ENCODE assay signal across 1 cellular context in genomic region chr1:114716304-114717158, GRCh38.
TF ChIP-seq lines count a peak whose summit lies in the region.

Gene NRAS, minus strand, starts transcription at chr1:114716771. Its CDS starts 611 bp downstream, at chr1:114716160.

TF ChIP-seq in HepG2, 621 proteins besides CTCF, POLR2A, EP300 and RAD21 (continued from another document and continues in another):
- TF ChIP-seq PRDM15 (CRISPR knock-in tag; IDR thresholded peaks at IDR 0.05) (no peak), ZNF274 (CRISPR knock-in tag; IDR thresholded peaks at IDR 0.05) (no peak), DRAP1 (CRISPR knock-in tag; IDR thresholded peaks at IDR 0.05) (no peak), YY1 (IDR thresholded peaks at IDR 0.05; ENCODE audit: insufficient read depth, insufficient replicate concordance, low read depth, low read length) (peak; percentile 85), ZC3H13 (CRISPR knock-in tag; IDR thresholded peaks at IDR 0.05) (peak; percentile 39; the same call in 1 of the 2 replicates), ZFP82 (CRISPR knock-in tag; IDR thresholded peaks at IDR 0.05; ENCODE audit: borderline replicate concordance) (no peak), ZMAT5 (CRISPR knock-in tag; IDR thresholded peaks at IDR 0.05; ENCODE audit: borderline replicate concordance, low read depth) (no peak), STAT6 (CRISPR knock-in tag; IDR thresholded peaks at IDR 0.05; ENCODE audit: borderline replicate concordance) (no peak), SAP130 (CRISPR knock-in tag; IDR thresholded peaks at IDR 0.05; ENCODE audit: low read depth) (peak; percentile 97), SRF (IDR thresholded peaks at IDR 0.05; ENCODE audit: low read depth, low read length) (peak; percentile 64; the same call in 1 of the 2 replicates), HBP1 (CRISPR knock-in tag; IDR thresholded peaks at IDR 0.05; ENCODE audit: low read depth) (0 out of 2 replicates have a peak, but pooled peaks have one; percentile 32), HNF4A (CRISPR knock-in tag; IDR thresholded peaks at IDR 0.05) (no peak), IKZF4 (CRISPR knock-in tag; IDR thresholded peaks at IDR 0.05; ENCODE audit: borderline replicate concordance, low read depth, not compliant biosample characterization) (peak; percentile 31), KAT2B (IDR thresholded peaks at IDR 0.05; ENCODE audit: borderline replicate concordance, low read depth, low read length) (no peak), XRCC5 (optimal IDR thresholded peaks at IDR 0.05; ENCODE audit: low read length) (no peak), IRF1 (CRISPR knock-in tag; IDR thresholded peaks at IDR 0.05; ENCODE audit: low read depth) (no peak), ZHX2 (IDR thresholded peaks at IDR 0.05; ENCODE audit: low read depth) (no peak), ZHX2 (CRISPR knock-in tag; IDR thresholded peaks at IDR 0.05; ENCODE audit: borderline replicate concordance) (no peak), ZNF780A (CRISPR knock-in tag; IDR thresholded peaks at IDR 0.05) (no peak), ZZZ3 (CRISPR knock-in tag; IDR thresholded peaks at IDR 0.05; ENCODE audit: borderline replicate concordance) (no peak; the same call in 1 of the 2 replicates), ZNF83 (CRISPR knock-in tag; IDR thresholded peaks at IDR 0.05; ENCODE audit: borderline replicate concordance) (no peak), ZNF646 (CRISPR knock-in tag; IDR thresholded peaks at IDR 0.05) (no peak), KDM6A (CRISPR knock-in tag; IDR thresholded peaks at IDR 0.05; ENCODE audit: low read depth) (no peak), SAFB2 (CRISPR knock-in tag; IDR thresholded peaks at IDR 0.05; ENCODE audit: borderline replicate concordance, low read depth) (no peak), ZNF20 (CRISPR knock-in tag; IDR thresholded peaks at IDR 0.05) (no peak), EHMT2 (IDR thresholded peaks at IDR 0.05; ENCODE audit: borderline replicate concordance, low read depth, low read length) (no peak), ZNF326 (CRISPR knock-in tag; IDR thresholded peaks at IDR 0.05; ENCODE audit: borderline replicate concordance) (no peak), THAP7 (CRISPR knock-in tag; IDR thresholded peaks at IDR 0.05) (no peak), SNAI1 (CRISPR knock-in tag; IDR thresholded peaks at IDR 0.05; ENCODE audit: borderline replicate concordance) (0 out of 2 replicates have a peak, but pooled peaks have one; percentile 61), RARA (CRISPR knock-in tag; IDR thresholded peaks at IDR 0.05) (no peak), ZNF768 (CRISPR knock-in tag; IDR thresholded peaks at IDR 0.05) (peak; percentile 61), SMARCE1 (IDR thresholded peaks at IDR 0.05; ENCODE audit: borderline replicate concordance) (no peak), DNMT3B (CRISPR knock-in tag; conservative IDR thresholded peaks at IDR 0.05) (no peak), ZNF207 (IDR thresholded peaks at IDR 0.05; ENCODE audit: borderline replicate concordance) (no peak), DMAP1 (CRISPR knock-in tag; IDR thresholded peaks at IDR 0.05) (peak; percentile 98), CHD4 (IDR thresholded peaks at IDR 0.05; ENCODE audit: borderline replicate concordance, low read length) (no peak)
